ENCODE assay signal across 10 cellular contexts in genomic region chr3:156161172-156161571, GRCh38. TPM values are rescaled to one million over a fixed set of nuclear protein-coding genes. Genes with fewer than 3 reads are reported as not detected.
A peak's percentile ranks its signal among the peaks of the same experiment; 100 is the strongest.
DNase-seq lines count a peak whose midpoint lies in the region; ATAC-seq and TF ChIP-seq lines count a peak whose summit lies in the region.
"Had no signal": no experiment of that assay in that cellular context is flagged by ENCODE, and none has a peak within 500 bp of the region (broad histone marks: within the 10 kb centered on the region; RNA-seq: fewer than 3 reads in every experiment).

No MANE protein-coding gene starts in this region.

- no peaks in the 10 kb centered on the region for H3K27me3 ChIP-seq in MM.1S (replicated peaks; ENCODE audit: insufficient read depth, low read length)

- H3K9me2 ChIP-seq in MM.1S (replicated peaks; ENCODE audit: insufficient read depth, low read length), result no peaks in the 10 kb centered on the region

- H3K27ac Mint-ChIP-seq in activated naive CD4-positive, alpha-beta T cell treated with anti-CD3 and anti-CD28 coated beads, Interleukin-2, amount 10 ng/mL, durations not matched to agents 7 days and 5 days, result peak overlapping the region; percentile 8
- H3K27ac Mint-ChIP-seq in activated naive CD4-positive, alpha-beta T cell treated with anti-CD3 and anti-CD28 coated beads for 36 hours, result no peak overlapping the region
- peak overlapping the region in 1 of 2 donors; percentile 16 for H3K27ac Mint-ChIP-seq in stimulated activated naive CD8-positive, alpha-beta T cell treated with anti-CD3 and anti-CD28 coated beads, Interleukin-15, amount 100 ng/mL, for 72 hours
- H3K27ac Mint-ChIP-seq: activated T-helper 2 cell treated with anti-CD3 and anti-CD28 coated beads, Interferon-gamma antibody, Interleukin-2, Interleukin-4, amounts not matched to agents 10 μg/mL and 5 μg/mL and 100 μg/mL, durations not matched to agents 14 hours and 24 hours and 36 hours had no signal

- TF ChIP-seq CTCF in MM.1S (IDR thresholded peaks at IDR 0.05; ENCODE audit: low read length) (no peak), choroid plexus epithelial cell (conservative IDR thresholded peaks at IDR 0.05; ENCODE audit: low read depth, low read length) (no peak)

- H3K9me3 Mint-ChIP-seq in activated naive CD4-positive, alpha-beta T cell treated with anti-CD3 and anti-CD28 coated beads, Interleukin-2, amount 10 ng/mL, durations not matched to agents 7 days and 5 days, result no peaks in the 10 kb centered on the region
- no peaks in the 10 kb centered on the region for H3K9me3 Mint-ChIP-seq in activated naive CD4-positive, alpha-beta T cell treated with anti-CD3 and anti-CD28 coated beads for 36 hours
- no peaks in the 10 kb centered on the region for H3K9me3 Mint-ChIP-seq in stimulated activated naive CD8-positive, alpha-beta T cell treated with anti-CD3 and anti-CD28 coated beads, Interleukin-15, amount 100 ng/mL, for 72 hours
- H3K9me3 Mint-ChIP-seq: activated T-helper 2 cell treated with anti-CD3 and anti-CD28 coated beads, Interferon-gamma antibody, Interleukin-2, Interleukin-4, amounts not matched to agents 10 μg/mL and 5 μg/mL and 100 μg/mL, durations not matched to agents 14 hours and 24 hours and 36 hours had no signal

- DNase-seq in activated naive CD4-positive, alpha-beta T cell treated with anti-CD3 and anti-CD28 coated beads, Interleukin-2, amount 10 ng/mL, durations not matched to agents 7 days and 5 days, result no peak
- no peak for DNase-seq in activated naive CD4-positive, alpha-beta T cell treated with anti-CD3 and anti-CD28 coated beads for 36 hours
- DNase-seq in MM.1S, result no peak
- DNase-seq in choroid plexus epithelial cell (ENCODE audit: low read depth), result peak; percentile 14
- DNase-seq in stimulated activated naive CD8-positive, alpha-beta T cell treated with anti-CD3 and anti-CD28 coated beads, Interleukin-15, amount 100 ng/mL, for 72 hours, result no peak
- DNase-seq in NCI-H1694 (lab: John Stamatoyannopoulos, UW), result no peak
- no peak for DNase-seq in ACHN
- DNase-seq: Right ventricle myocardium superior had no signal

- ATAC-seq in stimulated activated naive CD8-positive, alpha-beta T cell treated with anti-CD3 and anti-CD28 coated beads, Interleukin-15, amount 100 ng/mL, for 72 hours, result peak; percentile 66
- no peak for ATAC-seq in GM21717 (IDR thresholded peaks at IDR 0.05; ENCODE audit: unreplicated experiment)

- no peaks in the 10 kb centered on the region for H3K9me3 ChIP-seq in MM.1S (replicated peaks; ENCODE audit: insufficient read depth, low read length)

- H3K27me3 Mint-ChIP-seq in activated naive CD4-positive, alpha-beta T cell treated with anti-CD3 and anti-CD28 coated beads, Interleukin-2, amount 10 ng/mL, durations not matched to agents 7 days and 5 days, result peaks cover 7% of the 10 kb centered on the region
- no peaks in the 10 kb centered on the region for H3K27me3 Mint-ChIP-seq in activated naive CD4-positive, alpha-beta T cell treated with anti-CD3 and anti-CD28 coated beads for 36 hours (ENCODE audit: low read depth)
- no peaks in the 10 kb centered on the region for H3K27me3 Mint-ChIP-seq in stimulated activated naive CD8-positive, alpha-beta T cell treated with anti-CD3 and anti-CD28 coated beads, Interleukin-15, amount 100 ng/mL, for 72 hours

- peak overlapping the region; percentile 69 for H2AFZ ChIP-seq in MM.1S (ENCODE audit: low read length)

- peak overlapping the region; percentile 26 for H3K4me3 ChIP-seq in MM.1S (ENCODE audit: low read length)
- no peak overlapping the region for H3K4me3 ChIP-seq in choroid plexus epithelial cell (ENCODE audit: low read depth, low read length)

- H3K4me1 Mint-ChIP-seq in activated naive CD4-positive, alpha-beta T cell treated with anti-CD3 and anti-CD28 coated beads, Interleukin-2, amount 10 ng/mL, durations not matched to agents 7 days and 5 days, result peaks cover 13% of the 10 kb centered on the region
- peaks cover 11% of the 10 kb centered on the region for H3K4me1 Mint-ChIP-seq in activated naive CD4-positive, alpha-beta T cell treated with anti-CD3 and anti-CD28 coated beads for 36 hours (ENCODE audit: low read depth)
- H3K4me1 Mint-ChIP-seq in stimulated activated naive CD8-positive, alpha-beta T cell treated with anti-CD3 and anti-CD28 coated beads, Interleukin-15, amount 100 ng/mL, for 72 hours, result peaks cover 14% of the 10 kb centered on the region

- H3K27ac ChIP-seq in MM.1S (ENCODE audit: low read length), result peak overlapping the region; percentile 38; the same call in 1 of the 2 replicates

- H3K36me3 ChIP-seq in MM.1S (replicated peaks; ENCODE audit: insufficient read depth, low read length), result no peaks in the 10 kb centered on the region

- peak overlapping the region; percentile 42 for H3K4me2 ChIP-seq in MM.1S (ENCODE audit: low read depth, low read length)

- H3K79me2 ChIP-seq in MM.1S (ENCODE audit: low read length), result no peaks in the 10 kb centered on the region

- CTCF ChIA-PET in activated naive CD4-positive, alpha-beta T cell treated with anti-CD3 and anti-CD28 coated beads, Interleukin-2, amount 10 ng/mL, durations not matched to agents 7 days and 5 days (lab: Charles Lee), result interaction anchor here (1.2 kb wide), 1 partner anchor 10 kb away, joined by 9 read pairs; no protein-coding TSS in a partner anchor
- CTCF ChIA-PET in activated naive CD4-positive, alpha-beta T cell treated with anti-CD3 and anti-CD28 coated beads for 36 hours (lab: Charles Lee), result interaction anchor here (1.0 to 2.1 kb wide), 3 partner anchors 9 to 349 kb away, joined by 3 to 9 read pairs (median 6); no protein-coding TSS in a partner anchor

- intact Hi-C loops in activated naive CD4-positive, alpha-beta T cell treated with anti-CD3 and anti-CD28 coated beads for 36 hours (cut with micrococcal nuclease), result no loop called here

- H3K4me3 Mint-ChIP-seq in activated naive CD4-positive, alpha-beta T cell treated with anti-CD3 and anti-CD28 coated beads, Interleukin-2, amount 10 ng/mL, durations not matched to agents 7 days and 5 days, result no peak overlapping the region
- no peak overlapping the region for H3K4me3 Mint-ChIP-seq in activated naive CD4-positive, alpha-beta T cell treated with anti-CD3 and anti-CD28 coated beads for 36 hours
- peak overlapping the region in 1 of 2 donors; percentile 9 for H3K4me3 Mint-ChIP-seq in stimulated activated naive CD8-positive, alpha-beta T cell treated with anti-CD3 and anti-CD28 coated beads, Interleukin-15, amount 100 ng/mL, for 72 hours

- H3F3A ChIP-seq in MM.1S (ENCODE audit: insufficient read depth, low read length), result peaks cover 10% of the 10 kb centered on the region; the same call in 1 of the 2 replicates

- in situ Hi-C loops in ACHN (cut with HindIII; ENCODE audit: low pct_ligation_motif_present, low pct_unique_long_range_greater_than_20kb, low sequenced_read_pairs), result no loop called here

- H3K9ac ChIP-seq in MM.1S (ENCODE audit: low read length), result peak overlapping the region; percentile 3; the same call in 1 of the 2 replicates

- no peaks in the 10 kb centered on the region for H3K36me3 Mint-ChIP-seq in activated naive CD4-positive, alpha-beta T cell treated with anti-CD3 and anti-CD28 coated beads, Interleukin-2, amount 10 ng/mL, durations not matched to agents 7 days and 5 days
- no peaks in the 10 kb centered on the region for H3K36me3 Mint-ChIP-seq in activated naive CD4-positive, alpha-beta T cell treated with anti-CD3 and anti-CD28 coated beads for 36 hours (ENCODE audit: low read depth)

- no peaks in the 10 kb centered on the region for H4K20me1 ChIP-seq in MM.1S (ENCODE audit: insufficient read depth, low read length)

- peaks cover 11% of the 10 kb centered on the region for H3K4me1 ChIP-seq in MM.1S (ENCODE audit: low read length)

RNA-seq across cellular contexts. Expression of gene KCNAB1, which starts 40.8 kb away (rescaled TPM):
- not detected for total RNA-seq in activated naive CD4-positive, alpha-beta T cell treated with anti-CD3 and anti-CD28 coated beads for 36 hours
- total RNA-seq: activated T-helper 2 cell treated with anti-CD3 and anti-CD28 coated beads, Interferon-gamma antibody, Interleukin-2, Interleukin-4, amounts not matched to agents 10 μg/mL and 5 μg/mL and 100 μg/mL, durations not matched to agents 14 hours and 24 hours and 36 hours had no signal
